In the genomic region with DNA sequence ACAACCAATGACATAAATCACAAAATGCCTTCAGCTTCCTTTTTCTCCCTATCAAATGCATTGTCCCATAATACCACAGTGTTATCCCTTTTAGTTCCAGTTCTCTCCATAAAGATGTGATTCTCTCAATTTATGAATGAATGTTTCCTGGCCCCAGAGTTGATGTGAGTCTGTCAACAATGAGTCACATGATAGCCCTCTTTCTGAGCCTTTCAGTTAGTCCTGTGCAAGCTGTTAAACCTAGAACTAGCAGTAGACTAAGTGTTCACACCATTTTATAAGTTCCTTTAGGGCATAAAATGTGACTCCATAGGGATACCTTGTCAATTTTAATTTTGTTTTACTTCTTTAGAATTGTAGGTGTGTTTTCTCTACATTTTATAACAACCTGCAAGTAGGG, we compare ENCODE assay signal across 19 cellular contexts.
DNase-seq lines count a peak whose midpoint lies in the region; ATAC-seq and TF ChIP-seq lines count a peak whose summit lies in the region.
"Had no signal": no experiment of that assay in that cellular context is flagged by ENCODE, and none has a peak within 500 bp of the region (broad histone marks: within the 10 kb centered on the region; RNA-seq: fewer than 3 reads in every experiment).

No MANE protein-coding gene starts in this region.

- peak; percentile 96 for ATAC-seq in PC-3
- no peak for ATAC-seq in stimulated activated naive CD8-positive, alpha-beta T cell treated with anti-CD3 and anti-CD28 coated beads, Interleukin-15, Interleukin-2, amounts not matched to agents 100 U/mL and 50 U/mL, for 24 hours
- ATAC-seq: CD8-positive, alpha-beta T cell; GM12878 had no signal

- no peaks in the 10 kb centered on the region for H3K4me1 Mint-ChIP-seq in CD14-positive monocyte

- H3K9me2 ChIP-seq in PC-3 (replicated peaks; ENCODE audit: low read length), result no peaks in the 10 kb centered on the region

- no peak overlapping the region for H3K27ac ChIP-seq in PC-3 (ENCODE audit: low read length)
- H3K27ac ChIP-seq: BLaER1 had no signal

- no peaks in the 10 kb centered on the region for H3K79me2 ChIP-seq in PC-3 (ENCODE audit: low read length)

- H3K27me3 Mint-ChIP-seq in CD14-positive monocyte (ENCODE audit: low read depth in 3 of 3), result no peaks in the 10 kb centered on the region
- H3K27me3 Mint-ChIP-seq: CD4-positive, alpha-beta T cell had no signal

- H3K36me3 ChIP-seq in PC-3 (ENCODE audit: low read depth, low read length), result no peaks in the 10 kb centered on the region
- H3K36me3 ChIP-seq: BE2C, BLaER1 had no signal

- peaks cover 0 to 5% (median 2%) of the 10 kb centered on the region in 7 donors for H3K9me3 Mint-ChIP-seq in CD14-positive monocyte

- POLR2A ChIA-PET in PC-3 (lab: Charles Lee; ENCODE audit: unreplicated experiment), result no interaction called here

- no TSS peak for BruUV-seq in PC-3 (replicated peaks; lab: Mats Ljungman, UMichigan)

- no peak overlapping the region for H3K9ac ChIP-seq in PC-3 (ENCODE audit: low read length)
- H3K9ac ChIP-seq: BLaER1 had no signal

- H4K20me1 ChIP-seq in PC-3 (ENCODE audit: low read length), result no peaks in the 10 kb centered on the region
- H4K20me1 ChIP-seq: BLaER1 had no signal

- no peak overlapping the region for H3K4me3 Mint-ChIP-seq in CD14-positive monocyte
- H3K4me3 Mint-ChIP-seq: CD4-positive, alpha-beta T cell; CD8-positive, alpha-beta T cell had no signal

- no peaks in the 10 kb centered on the region for H3K9me3 ChIP-seq in PC-3 (ENCODE audit: low read length)
- H3K9me3 ChIP-seq: BE2C, BLaER1, Caco-2 had no signal

- no peak overlapping the region for H3K4me3 ChIP-seq in PC-3 (ENCODE audit: low read length)
- no peak overlapping the region for H3K4me3 ChIP-seq in epithelial cell of esophagus (ENCODE audit: low read length)
- H3K4me3 ChIP-seq: BLaER1, GM12878 had no signal

- no peaks in the 10 kb centered on the region for H3F3A ChIP-seq in PC-3 (ENCODE audit: low read length, unreplicated experiment)

- CTCF ChIA-PET in PC-3 (lab: Charles Lee), result no interaction called here

- no peaks in the 10 kb centered on the region for H3K27me3 ChIP-seq in PC-3 (ENCODE audit: low read length)
- H3K27me3 ChIP-seq: BE2C, BLaER1 had no signal

- TF ChIP-seq CTCF in PC-3 (conservative IDR thresholded peaks at IDR 0.05; ENCODE audit: low read depth, low read length), result no peak
- TF ChIP-seq CTCF in epithelial cell of esophagus (IDR thresholded peaks at IDR 0.05; ENCODE audit: insufficient read depth, low read depth, low read length, missing control alignments), result no peak
- no peak for TF ChIP-seq CTCF in CD14-positive monocyte (IDR thresholded peaks at IDR 0.05)

- H2AFZ ChIP-seq in PC-3 (ENCODE audit: low read length), result no peak overlapping the region

- H3K4me1 ChIP-seq in PC-3 (ENCODE audit: insufficient read depth, low read length), result no peaks in the 10 kb centered on the region
- H3K4me1 ChIP-seq: BE2C, BLaER1, Caco-2 had no signal

- H3K27ac Mint-ChIP-seq in CD14-positive monocyte, result no peak overlapping the region
- H3K27ac Mint-ChIP-seq: CD4-positive, alpha-beta T cell; CD8-positive, alpha-beta T cell had no signal

- no peak overlapping the region for H3K4me2 ChIP-seq in PC-3 (ENCODE audit: low read length)
- H3K4me2 ChIP-seq: BLaER1 had no signal

- intact Hi-C loops in PC-3 (cut with micrococcal nuclease), result no loop called here
- intact Hi-C loops in CD14-positive monocyte (cut with micrococcal nuclease), result no loop called here

- DNase-seq in PC-3, result peak; percentile 9
- peak; percentile 3 for DNase-seq in RKO (ENCODE audit: low spot score)
- DNase-seq in epithelial cell of esophagus (ENCODE audit: low read depth), result peak; percentile 3
- no peak for DNase-seq in CD14-positive monocyte (ENCODE audit: low spot score)
- no peak for DNase-seq in stimulated activated naive CD8-positive, alpha-beta T cell treated with anti-CD3 and anti-CD28 coated beads, Interleukin-15, Interleukin-2, amounts not matched to agents 100 U/mL and 50 U/mL, for 24 hours
- DNase-seq in ecto neural progenitor cell (ENCODE audit: low spot score), result no peak
- DNase-seq: 8988T; ACHN; BE2C; C1 segment of cervical spinal cord; Caco-2; Calu3; CD4-positive, alpha-beta T cell; CD8-positive, alpha-beta T cell; DND-41; EL; GDM1 had no signal

- no peaks in the 10 kb centered on the region for H3K36me3 Mint-ChIP-seq in CD14-positive monocyte
- H3K36me3 Mint-ChIP-seq: CD8-positive, alpha-beta T cell had no signal

Comparison
In these comparisons a context has a peak if more than half of its experiments do, and no peak if none do; other contexts are left out.
1. DNase-seq: peak in PC-3 (single experiment), RKO (single experiment) and epithelial cell of esophagus (single experiment); none in CD14-positive monocyte (single experiment), stimulated activated naive CD8-positive, alpha-beta T cell treated with anti-CD3 and anti-CD28 coated beads, Interleukin-15, Interleukin-2, amounts not matched to agents 100 U/mL and 50 U/mL, for 24 hours (single experiment) and ecto neural progenitor cell (single experiment).